Comparison of ENCODE assay signal across 17 cellular contexts in genomic region chr13:106133025-106133424, GRCh38.
DNase-seq lines count a peak whose midpoint lies in the region; ATAC-seq and TF ChIP-seq lines count a peak whose summit lies in the region.
"Had no signal": no experiment of that assay in that cellular context is flagged by ENCODE, and none has a peak within 500 bp of the region (broad histone marks: within the 10 kb centered on the region; RNA-seq: fewer than 3 reads in every experiment).

No MANE protein-coding gene starts in this region.

- H3K27me3 ChIP-seq in Caco-2 (replicated peaks; ENCODE audit: control insufficient read depth, insufficient read depth, low read length) (no peaks in the 10 kb centered on the region), RWPE2 (ENCODE audit: insufficient read depth, poor library complexity, severe bottlenecking) (no peaks in the 10 kb centered on the region), osteoblast (ENCODE audit: insufficient read depth, low read length) (no peaks in the 10 kb centered on the region)
- H3K27me3 ChIP-seq: gastroesophageal sphincter, Peyer's patch had no signal

- H2AFZ ChIP-seq in osteoblast (ENCODE audit: low read length), result no peak overlapping the region

- H3K36me3 Mint-ChIP-seq in Caco-2 (ENCODE audit: insufficient read depth, unreplicated experiment), result peaks cover 19% of the 10 kb centered on the region
- H3K36me3 Mint-ChIP-seq: CD14-positive monocyte had no signal

- H3K27ac ChIP-seq in RWPE2 (ENCODE audit: poor library complexity, severe bottlenecking) (peak overlapping the region; percentile 89), epithelial cell of prostate (peak overlapping the region; percentile 67), osteoblast (ENCODE audit: low read depth, low read length) (peak overlapping the region; percentile 42)
- H3K27ac ChIP-seq: gastroesophageal sphincter had no signal

- H3K4me3 ChIP-seq in Caco-2 (ENCODE audit: low read depth, low read length) (no peak overlapping the region), RWPE2 (ENCODE audit: severe bottlenecking) (no peak overlapping the region), osteoblast (ENCODE audit: insufficient read depth, low read length) (no peak overlapping the region)
- H3K4me3 ChIP-seq: gastroesophageal sphincter, GM12878, Peyer's patch had no signal

- H3K27ac Mint-ChIP-seq in Caco-2 (ENCODE audit: unreplicated experiment), result peak overlapping the region; percentile 11
- H3K27ac Mint-ChIP-seq: CD14-positive monocyte had no signal

- no peak overlapping the region for H3K4me2 ChIP-seq in osteoblast (ENCODE audit: insufficient read depth, low read length)

- no peak for TF ChIP-seq CTCF in Caco-2 (IDR thresholded peaks at IDR 0.05; ENCODE audit: insufficient read depth in 1 of 2, low read depth in 1 of 2, low read length in 1 of 2, severe bottlenecking in 1 of 2, unreplicated experiment in 1 of 2)
- peak; percentile 14 for TF ChIP-seq CTCF in RWPE2 (IDR thresholded peaks at IDR 0.05; ENCODE audit: poor library complexity, severe bottlenecking)
- no peak for TF ChIP-seq CTCF in osteoblast (IDR thresholded peaks at IDR 0.05; ENCODE audit: extremely low read depth, low read depth, low read length)

- intact Hi-C loops in Caco-2 (cut with micrococcal nuclease; ENCODE audit: unreplicated experiment), result no loop called here

- ATAC-seq in RWPE2 (ENCODE audit: low read depth) (peak; percentile 89), HG02870 (IDR thresholded peaks at IDR 0.05; ENCODE audit: unreplicated experiment) (no peak), GM19328 (IDR thresholded peaks at IDR 0.05; ENCODE audit: unreplicated experiment) (no peak), GM21723 (IDR thresholded peaks at IDR 0.05; ENCODE audit: unreplicated experiment) (no peak)
- ATAC-seq: gastroesophageal sphincter, GM12878 had no signal

- H3K27me3 Mint-ChIP-seq in Caco-2 (ENCODE audit: insufficient read depth, unreplicated experiment), result no peaks in the 10 kb centered on the region

- H3K9me3 ChIP-seq in Caco-2 (peaks cover 21% of the 10 kb centered on the region; the same call in 1 of the 2 replicates), RWPE2 (ENCODE audit: severe bottlenecking) (no peaks in the 10 kb centered on the region), osteoblast (ENCODE audit: low read depth, low read length) (no peaks in the 10 kb centered on the region)
- H3K9me3 ChIP-seq: gastroesophageal sphincter, Peyer's patch had no signal

- H3K9me3 Mint-ChIP-seq in Caco-2 (ENCODE audit: unreplicated experiment), result peaks cover 58% of the 10 kb centered on the region

- CTCF ChIA-PET in Caco-2 (lab: Charles Lee), result no interaction called here

- DNase-seq in Caco-2 (no peak), RWPE2 (ENCODE audit: low spot score) (no peak), epithelial cell of prostate (ENCODE audit: low read depth, low spot score) (no peak), osteoblast (ENCODE audit: insufficient read length, low spot score, missing footprints) (peak; percentile 75)
- no peak for DNase-seq in stimulated activated naive CD4-positive, alpha-beta T cell treated with Interleukin-2 at 50 U/mL for 16 hours (lab: John Stamatoyannopoulos, UW)
- DNase-seq: activated CD8-positive, alpha-beta memory T cell treated with anti-CD3 and anti-CD28 coated beads, Interleukin-2, amount 50 U/mL, for 4 hours; activated naive CD4-positive, alpha-beta T cell treated with anti-CD3 and anti-CD28 coated beads, Interleukin-2, amount 50 U/mL, for 16 hours; islet precursor cell; NCI-H526; Peyer's patch; stimulated activated CD4-positive, alpha-beta T cell treated with anti-CD3 and anti-CD28 coated beads, Interleukin-15, amount 100 ng/mL, for 24 hours had no signal

- no peaks in the 10 kb centered on the region for H3K36me3 ChIP-seq in Caco-2 (ENCODE audit: control insufficient read depth, insufficient read depth, low read length)
- H3K36me3 ChIP-seq in RWPE2 (ENCODE audit: low read depth), result peaks cover 6% of the 10 kb centered on the region; the same call in 1 of the 2 replicates
- H3K36me3 ChIP-seq in osteoblast (ENCODE audit: insufficient read depth, low read length), result no peaks in the 10 kb centered on the region
- H3K36me3 ChIP-seq: gastroesophageal sphincter, Peyer's patch had no signal

- H3K4me1 ChIP-seq in Caco-2, result peaks cover 41% of the 10 kb centered on the region
- H3K4me1 ChIP-seq in RWPE2 (ENCODE audit: insufficient read depth, poor library complexity, severe bottlenecking), result peaks cover 36% of the 10 kb centered on the region
- H3K4me1 ChIP-seq in osteoblast (ENCODE audit: insufficient read depth, low read length), result peaks cover 22% of the 10 kb centered on the region
- H3K4me1 ChIP-seq: gastroesophageal sphincter, Peyer's patch had no signal

- no peak overlapping the region for H3K4me3 Mint-ChIP-seq in Caco-2 (ENCODE audit: unreplicated experiment)
- H3K4me3 Mint-ChIP-seq: CD14-positive monocyte had no signal

- POLR2A ChIA-PET in Caco-2 (lab: Charles Lee), result no interaction called here

- BruUV-seq in Caco-2 (replicated peaks; lab: Mats Ljungman, UMichigan), result no TSS peak

- H4K20me1 ChIP-seq in osteoblast (ENCODE audit: insufficient read depth, low read length), result no peaks in the 10 kb centered on the region

- peaks cover 30% of the 10 kb centered on the region for H3K4me1 Mint-ChIP-seq in Caco-2 (ENCODE audit: low read depth, unreplicated experiment)
- H3K4me1 Mint-ChIP-seq: CD14-positive monocyte had no signal

- H3K79me2 ChIP-seq in osteoblast (ENCODE audit: insufficient read depth, low read length), result no peaks in the 10 kb centered on the region
